8 cellular contexts compared by ENCODE assay signal in the genomic region with DNA sequence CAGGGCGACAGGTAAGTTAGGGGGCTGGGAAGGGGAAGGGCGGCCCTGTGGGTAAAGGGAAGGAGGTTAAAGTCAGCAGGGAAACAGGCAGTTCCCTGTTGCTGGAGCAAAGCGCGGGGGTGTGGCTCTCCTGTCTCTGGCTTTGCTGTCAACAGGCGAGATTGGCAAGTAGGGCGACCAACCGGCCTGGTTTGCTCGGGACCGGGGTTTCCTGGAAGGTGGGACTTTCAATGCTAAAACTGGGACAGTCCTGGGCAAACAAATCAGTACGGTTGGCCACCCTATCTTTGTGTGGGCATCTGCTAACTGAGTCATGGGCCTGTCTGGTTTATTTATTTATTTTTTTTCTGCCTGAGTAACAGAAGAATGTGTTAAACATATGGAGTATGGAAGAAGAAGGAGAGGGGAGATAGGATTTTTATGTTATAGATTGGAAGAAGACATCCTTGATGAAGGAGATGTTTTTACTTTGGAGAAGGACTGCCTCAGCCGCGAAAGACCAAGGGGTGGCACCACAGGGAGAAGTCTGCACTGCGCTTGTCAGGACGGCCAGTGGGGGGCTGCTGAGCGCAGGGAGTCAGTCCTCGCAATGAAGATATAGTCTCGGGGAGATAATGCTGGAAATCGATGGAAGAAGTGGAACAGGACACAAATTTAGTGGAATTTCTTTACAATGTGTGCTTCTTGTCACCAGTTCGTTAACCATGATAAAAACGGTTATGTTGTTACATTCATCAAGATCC. TPM values are rescaled to one million over a fixed set of nuclear protein-coding genes. Genes with fewer than 3 reads are reported as not detected.
DNase-seq lines count a peak whose midpoint lies in the region; ATAC-seq and TF ChIP-seq lines count a peak whose summit lies in the region.

No MANE protein-coding gene starts in this region.

- peak; percentile 52 for TF ChIP-seq POLR2A in breast epithelium (IDR thresholded peaks at IDR 0.05)

- no peaks in the 10 kb centered on the region for H3K9me3 ChIP-seq in breast epithelium
- H3K9me3 ChIP-seq in iPS-20b (ENCODE audit: insufficient read depth, low read depth, low read length), result no peaks in the 10 kb centered on the region

- H3K4me3 ChIP-seq in HL-60 (replicated peaks; ENCODE audit: insufficient read depth, low read length) (no peak overlapping the region), breast epithelium (peak overlapping the region; percentile 8 to 66 (median 58)), iPS-20b (ENCODE audit: low read length) (peak overlapping the region; percentile 62), skeletal muscle cell (ENCODE audit: low read depth, low read length) (peak overlapping the region; percentile 10)

- peak; percentile 84 for DNase-seq in DMS53 treated with DMSO at 0.1 percent for 48 hours (lab: John Stamatoyannopoulos, UW; ENCODE audit: unreplicated experiment)
- peak in 1 of 2 experiments; percentile 38 for DNase-seq in HL-60 (ENCODE audit: low read depth in 1 of 2, low spot score in 1 of 2)
- DNase-seq in SKM-1 (lab: John Stamatoyannopoulos, UW; ENCODE audit: unreplicated experiment), result peak; percentile 37
- DNase-seq in breast epithelium (ENCODE audit: low spot score in 2 of 2), result peak; percentile 95 to 96
- peak; percentile 51 for DNase-seq in skeletal muscle cell (ENCODE audit: low read depth)
- no peak for DNase-seq in NCI-H510A treated with DMSO at 0.1 percent for 48 hours (lab: John Stamatoyannopoulos, UW)

- H3K27ac ChIP-seq in HL-60 (replicated peaks), result no peak overlapping the region
- peak overlapping the region; percentile 88 to 92 for H3K27ac ChIP-seq in breast epithelium
- H3K27ac ChIP-seq in iPS-20b (ENCODE audit: low read length), result no peak overlapping the region

- H3K27me3 ChIP-seq in HL-60 (ENCODE audit: insufficient read depth, poor library complexity, severe bottlenecking) (peaks cover 2% of the 10 kb centered on the region), breast epithelium (no peaks in the 10 kb centered on the region), iPS-20b (ENCODE audit: insufficient read depth, low read length) (no peaks in the 10 kb centered on the region)

- ATAC-seq in GM21381 (IDR thresholded peaks at IDR 0.05; ENCODE audit: unreplicated experiment), result peak; percentile 74

- H3K36me3 ChIP-seq in breast epithelium (no peaks in the 10 kb centered on the region), iPS-20b (ENCODE audit: insufficient read depth, low read depth, low read length) (no peaks in the 10 kb centered on the region)

- H3K9ac ChIP-seq in iPS-20b (ENCODE audit: low read depth, low read length), result no peak overlapping the region

- intact Hi-C loops in breast epithelium (cut with DNase I; ENCODE audit: low total_unique reads), result loop anchor here (10.0 kb wide), 1 partner anchor 371 kb away; no protein-coding TSS in a partner anchor

- TF ChIP-seq CTCF in HL-60 (IDR thresholded peaks at IDR 0.05; ENCODE audit: insufficient read depth, low read length), result peak; percentile 25
- TF ChIP-seq CTCF in breast epithelium (IDR thresholded peaks at IDR 0.05), result peak; percentile 65 to 73 (median 68)

- H3K4me1 ChIP-seq in breast epithelium (no peaks in the 10 kb centered on the region), iPS-20b (ENCODE audit: insufficient read depth, low read length) (peaks cover 6% of the 10 kb centered on the region; the same call in 1 of the 2 replicates)

RNA-seq across cellular contexts. Expression of a gene that starts 43.4 kb away (rescaled TPM):
- 10 to 100 TPM in 2 of 3 donors, 1 to 10 TPM in 1; 2.2 to 74.5 (median 67.5) TPM for total RNA-seq in breast epithelium

Comparison
In these comparisons a context has a peak if more than half of its experiments do, and no peak if none do; other contexts are left out.
1. H3K27ac ChIP-seq: peak in breast epithelium (2 of 2); none in HL-60 (single experiment) and iPS-20b (single experiment).